In the genomic region with DNA sequence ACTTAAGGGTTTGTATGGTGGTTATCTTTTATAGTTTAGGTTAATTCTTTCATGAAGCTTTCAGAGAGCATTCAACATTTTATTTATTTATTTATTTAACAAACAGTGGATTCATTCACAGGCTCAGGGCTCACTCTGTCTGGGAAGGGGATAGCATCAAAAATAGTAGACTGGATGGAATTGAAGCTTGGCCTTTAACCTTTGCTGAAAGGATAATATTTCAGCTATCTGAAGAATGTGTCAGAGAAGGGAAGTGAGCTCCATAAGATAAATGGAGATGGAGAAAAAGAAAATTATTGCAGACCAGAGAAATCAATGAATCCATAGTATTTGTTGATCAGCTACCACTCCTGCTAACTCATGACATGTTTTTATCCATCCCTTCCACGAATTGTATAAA, we compare ENCODE assay signal across 21 cellular contexts.
"Had no signal": no experiment of that assay in that cellular context is flagged by ENCODE, and none has a peak within 500 bp of the region (broad histone marks: within the 10 kb centered on the region; RNA-seq: fewer than 3 reads in every experiment).

No MANE protein-coding gene starts in this region.

- H3K9me3 ChIP-seq: mucosa of descending colon, neutrophil, psoas muscle, stomach, thoracic aorta, transverse colon had no signal

- H3K36me3 ChIP-seq: neutrophil, stomach, thoracic aorta, transverse colon had no signal

- H3K4me1 ChIP-seq: foreskin keratinocyte, psoas muscle, stomach, transverse colon had no signal

- ATAC-seq: effector memory CD8-positive, alpha-beta T cell; foreskin keratinocyte; left colon; mucosa of descending colon; naive thymus-derived CD8-positive, alpha-beta T cell; psoas muscle; sciatic nerve had no signal

- DNase-seq: effector memory CD8-positive, alpha-beta T cell; erythroblast; foreskin keratinocyte; head of caudate nucleus; left colon; mammary epithelial cell; mucosa of descending colon; naive thymus-derived CD8-positive, alpha-beta T cell; psoas muscle; retina; stimulated activated CD4-positive, alpha-beta T cell treated with anti-CD3 and anti-CD28 coated beads, Interleukin-2, amount 100 ng/mL, for 24 hours; stimulated activated CD4-positive, alpha-beta T cell treated with anti-CD3 and anti-CD28 coated beads, Interleukin-4, amount 100 ng/mL, for 4 hours; stimulated activated naive CD4-positive, alpha-beta T cell; stomach; substantia nigra; transverse colon had no signal

- H3K4me3 ChIP-seq: hepatocyte, mucosa of descending colon, psoas muscle, skin epidermis, stomach, thoracic aorta, transverse colon had no signal

- H3K27me3 ChIP-seq: foreskin keratinocyte, hepatocyte, neutrophil, stomach, transverse colon had no signal

- H3K27ac ChIP-seq: foreskin keratinocyte, hepatocyte, neutrophil, psoas muscle, skin epidermis, stomach, thoracic aorta, transverse colon had no signal
